Comparison of ENCODE assay signal across 18 cellular contexts in the genomic region with DNA sequence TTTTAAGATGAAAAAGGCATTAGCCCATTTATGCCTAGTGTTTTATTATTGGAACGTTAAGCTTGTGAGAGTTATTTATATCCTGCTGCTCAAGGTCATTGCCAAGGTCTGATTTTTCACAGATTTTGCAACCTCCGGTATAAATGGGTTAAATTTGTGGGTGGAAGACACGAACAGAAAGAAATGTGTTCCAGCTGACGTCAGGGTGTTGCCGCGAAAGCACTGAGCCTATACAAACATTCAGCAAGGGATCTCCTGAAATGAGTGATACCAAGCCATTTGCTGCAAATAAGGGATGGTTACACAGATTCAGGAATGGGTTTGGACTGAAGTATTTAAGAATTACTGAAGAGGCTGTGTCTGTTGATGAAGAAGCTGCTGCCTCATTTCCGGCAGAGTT. TPM values are rescaled to one million over a fixed set of nuclear protein-coding genes. Genes with fewer than 3 reads are reported as not detected.
DNase-seq lines count a peak whose midpoint lies in the region; ATAC-seq and TF ChIP-seq lines count a peak whose summit lies in the region.
"Had no signal": no experiment of that assay in that cellular context is flagged by ENCODE, and none has a peak within 500 bp of the region (broad histone marks: within the 10 kb centered on the region; RNA-seq: fewer than 3 reads in every experiment).

No MANE protein-coding gene starts in this region.

- H3K4me2 ChIP-seq in osteoblast (ENCODE audit: insufficient read depth, low read length) (peak overlapping the region; percentile 33), PC-9 (no peak overlapping the region)
- H3K4me2 ChIP-seq: BLaER1 treated with 17β-estradiol and CSF1 and Interleukin-3, amounts not matched to agents 10 nM and 100 nM; hepatocyte had no signal

- H3K9me3 Mint-ChIP-seq in CD4-positive, alpha-beta T cell = no peaks in the 10 kb centered on the region
- H3K9me3 Mint-ChIP-seq in HFFc6 = no peaks in the 10 kb centered on the region

- H3K36me3 ChIP-seq in osteoblast (ENCODE audit: insufficient read depth, low read length) (peaks cover 13% of the 10 kb centered on the region), PC-9 (ENCODE audit: low read depth) (peaks cover 42% of the 10 kb centered on the region), upper lobe of right lung (peaks cover 46% of the 10 kb centered on the region)

- H3F3A ChIP-seq in PC-9 (ENCODE audit: insufficient read depth, low read depth) = peaks cover 51% of the 10 kb centered on the region

- H3K27ac ChIP-seq in CD4-positive, alpha-beta T cell (ENCODE audit: low read depth, low read length) = no peak overlapping the region
- H3K27ac ChIP-seq in osteoblast (ENCODE audit: low read depth, low read length) (peak overlapping the region; percentile 57), PC-9 (no peak overlapping the region), upper lobe of right lung (no peak overlapping the region)
- H3K27ac ChIP-seq: BLaER1 treated with 17β-estradiol and CSF1 and Interleukin-3, amounts not matched to agents 10 nM and 100 nM; hepatocyte; suprapubic skin; WERI-Rb-1 had no signal

- H3K9me2 ChIP-seq in PC-9 (ENCODE audit: insufficient read depth) = no peaks in the 10 kb centered on the region

- H3K9me3 ChIP-seq in CD4-positive, alpha-beta T cell (ENCODE audit: control insufficient read depth, low read length) = no peaks in the 10 kb centered on the region
- H3K9me3 ChIP-seq in osteoblast (ENCODE audit: low read depth, low read length) = no peaks in the 10 kb centered on the region
- no peaks in the 10 kb centered on the region for H3K9me3 ChIP-seq in PC-9 (ENCODE audit: insufficient read depth, low read depth)
- no peaks in the 10 kb centered on the region for H3K9me3 ChIP-seq in upper lobe of right lung
- H3K9me3 ChIP-seq: BLaER1 treated with 17β-estradiol and CSF1 and Interleukin-3, amounts not matched to agents 10 nM and 100 nM; suprapubic skin had no signal

- no peak for ATAC-seq in CD4-positive, alpha-beta T cell (ENCODE audit: poor library complexity)
- ATAC-seq in upper lobe of right lung (no peak), HG02885 (IDR thresholded peaks at IDR 0.05; ENCODE audit: poor library complexity, unreplicated experiment) (no peak)

- H3K4me1 Mint-ChIP-seq in CD4-positive, alpha-beta T cell (ENCODE audit: low read depth) = peaks cover 6% of the 10 kb centered on the region
- peaks cover 19% of the 10 kb centered on the region for H3K4me1 Mint-ChIP-seq in HFFc6 (ENCODE audit: low read depth)

- peaks cover 48% of the 10 kb centered on the region for H3K36me3 Mint-ChIP-seq in CD4-positive, alpha-beta T cell (ENCODE audit: low read depth)
- H3K36me3 Mint-ChIP-seq in HFFc6 (ENCODE audit: low read depth) = peaks cover 27% of the 10 kb centered on the region

- H3K79me2 ChIP-seq in osteoblast (ENCODE audit: insufficient read depth, low read length) = peaks cover 2% of the 10 kb centered on the region
- no peaks in the 10 kb centered on the region for H3K79me2 ChIP-seq in PC-9 (ENCODE audit: low read depth)

- TF ChIP-seq CTCF in CD4-positive, alpha-beta T cell (IDR thresholded peaks at IDR 0.05) = no peak
- TF ChIP-seq CTCF in HFFc6 (IDR thresholded peaks at IDR 0.05) (no peak), osteoblast (IDR thresholded peaks at IDR 0.05; ENCODE audit: extremely low read depth, low read depth, low read length) (no peak), PC-9 (conservative IDR thresholded peaks at IDR 0.05) (no peak), upper lobe of right lung (IDR thresholded peaks at IDR 0.05) (no peak)

- H4K20me1 ChIP-seq in osteoblast (ENCODE audit: insufficient read depth, low read length) (no peaks in the 10 kb centered on the region), PC-9 (ENCODE audit: insufficient read depth) (peaks cover 18% of the 10 kb centered on the region; the same call in 1 of the 2 replicates)

- H3K4me3 Mint-ChIP-seq in CD4-positive, alpha-beta T cell = no peak overlapping the region
- no peak overlapping the region for H3K4me3 Mint-ChIP-seq in HFFc6

- H3K4me3 ChIP-seq in osteoblast (ENCODE audit: insufficient read depth, low read length) = no peak overlapping the region
- no peak overlapping the region for H3K4me3 ChIP-seq in PC-9
- no peak overlapping the region for H3K4me3 ChIP-seq in upper lobe of right lung
- H3K4me3 ChIP-seq: BLaER1 treated with 17β-estradiol and CSF1 and Interleukin-3, amounts not matched to agents 10 nM and 100 nM; hepatocyte; suprapubic skin had no signal

- peak overlapping the region; percentile 4 for H3K27ac Mint-ChIP-seq in CD4-positive, alpha-beta T cell
- peak overlapping the region; percentile 59 for H3K27ac Mint-ChIP-seq in HFFc6

- BruUV-seq in PC-9 (replicated peaks; lab: Mats Ljungman, UMichigan) = no TSS peak

- DNase-seq in CD4-positive, alpha-beta T cell = no peak
- DNase-seq in HFFc6 = peak; percentile 5
- DNase-seq in fibroblast of gingiva (ENCODE audit: low read depth) = peak; percentile 46
- DNase-seq in osteoblast (ENCODE audit: insufficient read length, low spot score, missing footprints) = peak; percentile 2
- no peak for DNase-seq in PC-9
- DNase-seq in upper lobe of right lung = no peak
- DNase-seq: activated effector memory CD4-positive, alpha-beta T cell treated with anti-CD3 and anti-CD28 coated beads, Interleukin-2, amount 50 U/mL, for 16 hours; dermis blood vessel endothelial cell; DMS79; Karpas-422; NK-92 treated with Interleukin-12 subunit alpha and Interleukin-12 subunit beta, amount 100 ng/mL, for 24 hours; stimulated activated CD4-positive, alpha-beta T cell treated with anti-CD3 and anti-CD28 coated beads, Interleukin-2, amount 100 ng/mL, for 24 hours; T-helper 1 cell; WERI-Rb-1 had no signal

- no peaks in the 10 kb centered on the region for H3K27me3 ChIP-seq in CD4-positive, alpha-beta T cell (ENCODE audit: control insufficient read depth, insufficient read depth, low read length)
- no peaks in the 10 kb centered on the region for H3K27me3 ChIP-seq in osteoblast (ENCODE audit: insufficient read depth, low read length)
- H3K27me3 ChIP-seq in PC-9 (ENCODE audit: insufficient read depth, low read depth) = no peaks in the 10 kb centered on the region
- no peaks in the 10 kb centered on the region for H3K27me3 ChIP-seq in upper lobe of right lung
- H3K27me3 ChIP-seq: BLaER1 treated with 17β-estradiol and CSF1 and Interleukin-3, amounts not matched to agents 10 nM and 100 nM; hepatocyte; suprapubic skin had no signal

- no peaks in the 10 kb centered on the region for H3K27me3 Mint-ChIP-seq in CD4-positive, alpha-beta T cell
- H3K27me3 Mint-ChIP-seq in HFFc6 (ENCODE audit: insufficient read depth) = no peaks in the 10 kb centered on the region; the same call in 1 of the 2 replicates

- CTCF ChIA-PET in CD4-positive, alpha-beta T cell (lab: Charles Lee) = no interaction called here
- CTCF ChIA-PET in PC-9 (lab: Charles Lee) = no interaction called here

- no peak overlapping the region for H2AFZ ChIP-seq in osteoblast (ENCODE audit: low read length)
- H2AFZ ChIP-seq in PC-9 = no peak overlapping the region
- H2AFZ ChIP-seq: hepatocyte had no signal

- peaks cover 9% of the 10 kb centered on the region for H3K4me1 ChIP-seq in osteoblast (ENCODE audit: insufficient read depth, low read length)
- H3K4me1 ChIP-seq in PC-9 (replicated peaks; ENCODE audit: insufficient read depth) = no peaks in the 10 kb centered on the region
- no peaks in the 10 kb centered on the region for H3K4me1 ChIP-seq in upper lobe of right lung
- H3K4me1 ChIP-seq: BLaER1 treated with 17β-estradiol and CSF1 and Interleukin-3, amounts not matched to agents 10 nM and 100 nM had no signal

- POLR2A ChIA-PET in CD4-positive, alpha-beta T cell (lab: Charles Lee) = no interaction called here
- POLR2A ChIA-PET in PC-9 (lab: Charles Lee; ENCODE audit: unreplicated experiment) = interaction anchor here (0.6 to 0.7 kb wide), 2 partner anchors 98 to 377 kb away, joined by 3 to 5 read pairs; no protein-coding TSS in a partner anchor

- intact Hi-C loops in CD4-positive, alpha-beta T cell (cut with DNase I, micrococcal nuclease) = loop anchor here in 1 of 2 experiments (10.0 kb wide), 1 partner anchor 67 kb away; no protein-coding TSS in a partner anchor
- intact Hi-C loops in PC-9 (cut with micrococcal nuclease; ENCODE audit: unreplicated experiment) (no loop called here), upper lobe of right lung (cut with DNase I) (no loop called here)

RNA-seq across cellular contexts. Expression of gene TMED5, which starts 32.2 kb away (rescaled TPM):
- total RNA-seq in CD4-positive, alpha-beta T cell = 10 to 100 TPM; 42.3 to 43.2 TPM
- total RNA-seq in HFFc6 (2021; fragmentation: NEBNext Ultra II Directional; extraction: Animal tissue kit (Norgen Biotek cat#: 25700)) = 10 to 100 TPM; 50.2 to 59.4 (median 54.9) TPM
- total RNA-seq in osteoblast = 50.3 and 51.3 TPM in 2 replicates
- total RNA-seq in PC-9 (2021) = 45.6 and 51.0 TPM in 2 replicates
- total RNA-seq in upper lobe of right lung = 92.7 TPM

RNA-seq across cellular contexts. Expression of gene CCDC18, which starts 32.5 kb away (rescaled TPM):
- 1 to 10 TPM; 5.4 to 7.0 TPM for total RNA-seq in CD4-positive, alpha-beta T cell
- total RNA-seq in HFFc6 (2021; fragmentation: NEBNext Ultra II Directional; extraction: Animal tissue kit (Norgen Biotek cat#: 25700)) = 10 to 100 TPM in 5 of 6 experiments, 1 to 10 TPM in 1; 6.2 to 13.7 (median 12.9) TPM
- 6.2 TPM in 2 replicates for total RNA-seq in osteoblast
- total RNA-seq in PC-9 (2021) = 14.1 and 15.4 TPM in 2 replicates
- total RNA-seq in upper lobe of right lung = 3.1 TPM

Comparison
In these comparisons a context has a peak if more than half of its experiments do, and no peak if none do; other contexts are left out.
1. DNase-seq: peak in HFFc6 (single experiment), fibroblast of gingiva (single experiment) and osteoblast (single experiment); none in CD4-positive, alpha-beta T cell (0 of 10), PC-9 (0 of 2) and upper lobe of right lung (single experiment).